12 cellular contexts compared by ENCODE assay signal in genomic region chr7:27917774-27918314, GRCh38.
DNase-seq lines count a peak whose midpoint lies in the region; ATAC-seq and TF ChIP-seq lines count a peak whose summit lies in the region.
"Had no signal": no experiment of that assay in that cellular context is flagged by ENCODE, and none has a peak within 500 bp of the region (broad histone marks: within the 10 kb centered on the region; RNA-seq: fewer than 3 reads in every experiment).

No MANE protein-coding gene starts in this region.

- H3K36me3 Mint-ChIP-seq in Calu3 (ENCODE audit: insufficient read depth, unreplicated experiment): no peaks in the 10 kb centered on the region

- no peak overlapping the region for H3K27ac Mint-ChIP-seq in Calu3 (ENCODE audit: unreplicated experiment)

- peaks cover 45% of the 10 kb centered on the region for H3K4me1 Mint-ChIP-seq in Calu3 (ENCODE audit: low read depth, unreplicated experiment)

- H3K4me3 ChIP-seq in foreskin fibroblast (ENCODE audit: low read depth in 1 of 2, low read length in 2 of 2): no peak overlapping the region
- no peak overlapping the region for H3K4me3 ChIP-seq in upper lobe of right lung
- H3K4me3 ChIP-seq in BE2C (ENCODE audit: low read depth, low read length): no peak overlapping the region
- H3K4me3 ChIP-seq: lung, tibial nerve had no signal

- CTCF ChIA-PET in Calu3 (lab: Charles Lee): interaction anchor here (0.6 to 1.9 kb wide), 5 partner anchors 26 to 722 kb away, joined by 3 to 9 read pairs (median 3); no protein-coding TSS in a partner anchor

- DNase-seq in NCI-H510A treated with DMSO at 0.1 percent for 48 hours (lab: John Stamatoyannopoulos, UW) (peak; percentile 19), NCI-H510A (lab: John Stamatoyannopoulos, UW) (no peak), foreskin fibroblast (peak; percentile 54 to 70), upper lobe of right lung (no peak), Calu3 (no peak), BE2C (no peak)
- DNase-seq: 8988T, H7 had no signal

- TF ChIP-seq CTCF in foreskin fibroblast (IDR thresholded peaks at IDR 0.05; ENCODE audit: low read depth, low read length) (no peak), upper lobe of right lung (IDR thresholded peaks at IDR 0.05) (no peak), Calu3 (IDR thresholded peaks at IDR 0.05; ENCODE audit: unreplicated experiment) (no peak), BE2C (IDR thresholded peaks at IDR 0.05; ENCODE audit: low read depth, low read length) (no peak)

- H3K36me3 ChIP-seq in upper lobe of right lung (no peaks in the 10 kb centered on the region), BE2C (no peaks in the 10 kb centered on the region)

- BruUV-seq in Calu3 (replicated peaks; lab: Mats Ljungman, UMichigan): no TSS peak

- peaks cover 6% of the 10 kb centered on the region for H3K9me3 Mint-ChIP-seq in Calu3 (ENCODE audit: low read depth, unreplicated experiment)

- peak; percentile 15; the same call in 2 of the 3 replicates for ATAC-seq in SK-N-SH treated with all-trans-retinoic acid at 6 μM for 48 hours
- peak; percentile 59 for ATAC-seq in upper lobe of right lung
- no peak for ATAC-seq in HG03457 (IDR thresholded peaks at IDR 0.05; ENCODE audit: unreplicated experiment)

- no peaks in the 10 kb centered on the region for H3K27me3 Mint-ChIP-seq in Calu3 (ENCODE audit: unreplicated experiment)

- no peaks in the 10 kb centered on the region for H3K4me1 ChIP-seq in upper lobe of right lung
- peaks cover 10% of the 10 kb centered on the region for H3K4me1 ChIP-seq in BE2C

- H3K27me3 ChIP-seq in upper lobe of right lung (no peaks in the 10 kb centered on the region), BE2C (no peaks in the 10 kb centered on the region)
- H3K27me3 ChIP-seq: tibial nerve had no signal

- no peaks in the 10 kb centered on the region for H3K9me3 ChIP-seq in upper lobe of right lung
- no peaks in the 10 kb centered on the region for H3K9me3 ChIP-seq in BE2C
- H3K9me3 ChIP-seq: tibial nerve had no signal

- H3K27ac ChIP-seq in upper lobe of right lung: no peak overlapping the region
- H3K27ac ChIP-seq: tibial nerve had no signal

- H3K4me3 Mint-ChIP-seq in Calu3 (ENCODE audit: low read depth, unreplicated experiment): no peak overlapping the region

- intact Hi-C loops in upper lobe of right lung (cut with DNase I) (loop anchor here (10.0 kb wide), 1 partner anchor 713 kb away; the partner anchor contains the start of gene HOXA13), Calu3 (cut with micrococcal nuclease; ENCODE audit: unreplicated experiment) (loop anchor here (5.0 kb wide), 1 partner anchor 276 kb away; no protein-coding TSS in a partner anchor)

TF ChIP-seq in SK-N-SH treated with all-trans-retinoic acid at 6 μM for 48 hours, 23 proteins besides CTCF, POLR2A, EP300 and RAD21 (continues in another document):
- TF ChIP-seq TCF4 (CRISPR knock-in tag; IDR thresholded peaks at IDR 0.05; ENCODE audit: borderline replicate concordance) (no peak), CSDC2 (CRISPR knock-in tag; IDR thresholded peaks at IDR 0.05) (no peak), SNAI2 (CRISPR knock-in tag; IDR thresholded peaks at IDR 0.05) (no peak), PPARA (CRISPR knock-in tag; IDR thresholded peaks at IDR 0.05; ENCODE audit: borderline replicate concordance) (no peak), TSHZ2 (CRISPR knock-in tag; IDR thresholded peaks at IDR 0.05) (no peak), ARNTL (CRISPR knock-in tag; IDR thresholded peaks at IDR 0.05; ENCODE audit: borderline replicate concordance, low read depth) (no peak), CSRNP3 (CRISPR knock-in tag; IDR thresholded peaks at IDR 0.05) (no peak), RARB (CRISPR knock-in tag; IDR thresholded peaks at IDR 0.05) (no peak), ZC3H10 (CRISPR knock-in tag; IDR thresholded peaks at IDR 0.05) (no peak), GLIS3 (CRISPR knock-in tag; IDR thresholded peaks at IDR 0.05) (no peak), ZFP30 (CRISPR knock-in tag; IDR thresholded peaks at IDR 0.05) (no peak), BACH2 (CRISPR knock-in tag; IDR thresholded peaks at IDR 0.05; ENCODE audit: borderline replicate concordance) (no peak), ZFP3 (CRISPR knock-in tag; IDR thresholded peaks at IDR 0.05) (no peak), ZNF565 (CRISPR knock-in tag; conservative IDR thresholded peaks at IDR 0.05; ENCODE audit: low read depth) (no peak), OSR1 (CRISPR knock-in tag; IDR thresholded peaks at IDR 0.05) (no peak), PATZ1 (CRISPR knock-in tag; IDR thresholded peaks at IDR 0.05; ENCODE audit: borderline replicate concordance) (no peak), CREB5 (CRISPR knock-in tag; IDR thresholded peaks at IDR 0.05; ENCODE audit: low read depth) (no peak), POU6F1 (CRISPR knock-in tag; IDR thresholded peaks at IDR 0.05; ENCODE audit: borderline replicate concordance, low read depth) (no peak)

Comparison
In these comparisons a context has a peak if more than half of its experiments do, and no peak if none do; other contexts are left out.
1. DNase-seq: peak in NCI-H510A treated with DMSO at 0.1 percent for 48 hours (single experiment) and foreskin fibroblast (2 of 2); none in NCI-H510A (single experiment), upper lobe of right lung (single experiment), Calu3 (single experiment) and BE2C (single experiment).